1 cellular context compared by ENCODE assay signal in the genomic region with DNA sequence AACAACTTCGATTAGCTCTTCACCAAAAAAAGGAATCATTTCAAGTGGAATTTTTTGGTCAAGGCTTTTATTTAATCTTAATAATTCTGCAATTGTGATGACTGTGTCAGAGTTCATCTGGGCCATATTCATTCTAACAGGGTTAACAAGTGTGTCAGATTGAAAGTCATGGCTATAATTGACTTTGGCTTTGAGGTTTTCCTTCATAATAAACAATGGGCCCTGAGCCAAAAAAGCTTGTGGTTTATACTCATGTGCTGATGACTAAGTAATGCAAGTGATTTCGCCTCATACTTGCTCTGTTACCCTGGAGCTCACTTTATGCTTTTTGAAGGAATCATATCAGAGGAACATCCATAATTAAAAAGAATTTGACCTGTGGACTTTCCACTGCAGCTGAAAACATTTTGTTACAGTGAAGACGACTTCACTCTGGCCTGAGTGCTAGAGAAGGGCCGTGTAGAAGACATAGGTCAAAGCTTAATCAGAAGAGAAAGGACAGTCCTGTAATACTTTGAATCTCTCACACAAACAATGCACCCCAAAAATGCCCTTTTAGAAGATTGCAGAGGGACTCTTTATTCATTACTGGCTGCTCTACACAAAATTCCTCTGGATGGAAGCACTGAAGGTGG.
TF ChIP-seq lines count a peak whose summit lies in the region.

No MANE protein-coding gene starts in this region.

TF ChIP-seq in HEK293, 187 proteins besides CTCF, POLR2A, EP300 and RAD21 (continued from another document):
- no peak for TF ChIP-seq YY1 (tag by site-specific recombination; IDR thresholded peaks at IDR 0.05)
- TF ChIP-seq ZNF521 (tag by site-specific recombination; IDR thresholded peaks at IDR 0.05) = no peak
- peak; percentile 95 for TF ChIP-seq ZEB2 (tag by site-specific recombination; IDR thresholded peaks at IDR 0.05)
- peak; percentile 11; the same call in 1 of the 2 replicates for TF ChIP-seq ZNF449 (tag by site-specific recombination; IDR thresholded peaks at IDR 0.05)
- TF ChIP-seq ZNF184 (tag by site-specific recombination; IDR thresholded peaks at IDR 0.05) = peak; percentile 93
- no peak for TF ChIP-seq KLF16 (tag by site-specific recombination; IDR thresholded peaks at IDR 0.05)
- TF ChIP-seq ZNF155 (tag by site-specific recombination; IDR thresholded peaks at IDR 0.05) = no peak
- 0 out of 2 replicates have a peak, but pooled peaks have one; percentile 21 for TF ChIP-seq ZNF692 (tag by site-specific recombination; IDR thresholded peaks at IDR 0.05)
- TF ChIP-seq ZNF311 (tag by site-specific recombination; IDR thresholded peaks at IDR 0.05; ENCODE audit: borderline replicate concordance) = no peak
- TF ChIP-seq ZXDB (tag by site-specific recombination; IDR thresholded peaks at IDR 0.05) = peak; percentile 79
- TF ChIP-seq, protein P1, sequence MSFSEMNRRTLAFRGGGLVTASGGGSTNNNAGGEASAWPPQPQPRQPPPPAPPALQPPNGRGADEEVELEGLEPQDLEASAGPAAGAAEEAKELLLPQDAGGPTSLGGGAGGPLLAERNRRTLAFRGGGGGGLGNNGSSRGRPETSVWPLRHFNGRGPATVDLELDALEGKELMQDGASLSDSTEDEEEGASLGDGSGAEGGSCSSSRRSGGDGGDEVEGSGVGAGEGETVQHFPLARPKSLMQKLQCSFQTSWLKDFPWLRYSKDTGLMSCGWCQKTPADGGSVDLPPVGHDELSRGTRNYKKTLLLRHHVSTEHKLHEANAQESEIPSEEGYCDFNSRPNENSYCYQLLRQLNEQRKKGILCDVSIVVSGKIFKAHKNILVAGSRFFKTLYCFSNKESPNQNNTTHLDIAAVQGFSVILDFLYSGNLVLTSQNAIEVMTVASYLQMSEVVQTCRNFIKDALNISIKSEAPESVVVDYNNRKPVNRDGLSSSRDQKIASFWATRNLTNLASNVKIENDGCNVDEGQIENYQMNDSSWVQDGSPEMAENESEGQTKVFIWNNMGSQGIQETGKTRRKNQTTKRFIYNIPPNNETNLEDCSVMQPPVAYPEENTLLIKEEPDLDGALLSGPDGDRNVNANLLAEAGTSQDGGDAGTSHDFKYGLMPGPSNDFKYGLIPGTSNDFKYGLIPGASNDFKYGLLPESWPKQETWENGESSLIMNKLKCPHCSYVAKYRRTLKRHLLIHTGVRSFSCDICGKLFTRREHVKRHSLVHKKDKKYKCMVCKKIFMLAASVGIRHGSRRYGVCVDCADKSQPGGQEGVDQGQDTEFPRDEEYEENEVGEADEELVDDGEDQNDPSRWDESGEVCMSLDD (tag by site-specific recombination; IDR thresholded peaks at IDR 0.05) = no peak
- no peak for TF ChIP-seq ZNF785 (tag by site-specific recombination; IDR thresholded peaks at IDR 0.05)
- TF ChIP-seq, protein P2, sequence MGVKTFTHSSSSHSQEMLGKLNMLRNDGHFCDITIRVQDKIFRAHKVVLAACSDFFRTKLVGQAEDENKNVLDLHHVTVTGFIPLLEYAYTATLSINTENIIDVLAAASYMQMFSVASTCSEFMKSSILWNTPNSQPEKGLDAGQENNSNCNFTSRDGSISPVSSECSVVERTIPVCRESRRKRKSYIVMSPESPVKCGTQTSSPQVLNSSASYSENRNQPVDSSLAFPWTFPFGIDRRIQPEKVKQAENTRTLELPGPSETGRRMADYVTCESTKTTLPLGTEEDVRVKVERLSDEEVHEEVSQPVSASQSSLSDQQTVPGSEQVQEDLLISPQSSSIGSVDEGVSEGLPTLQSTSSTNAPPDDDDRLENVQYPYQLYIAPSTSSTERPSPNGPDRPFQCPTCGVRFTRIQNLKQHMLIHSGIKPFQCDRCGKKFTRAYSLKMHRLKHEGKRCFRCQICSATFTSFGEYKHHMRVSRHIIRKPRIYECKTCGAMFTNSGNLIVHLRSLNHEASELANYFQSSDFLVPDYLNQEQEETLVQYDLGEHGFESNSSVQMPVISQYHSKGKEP (tag by site-specific recombination; IDR thresholded peaks at IDR 0.05) = peak; percentile 93
- no peak for TF ChIP-seq ZNF670 (tag by site-specific recombination; IDR thresholded peaks at IDR 0.05; ENCODE audit: low read depth)
- no peak for TF ChIP-seq EGR2 (tag by site-specific recombination; IDR thresholded peaks at IDR 0.05; ENCODE audit: low read depth)
- TF ChIP-seq ZFP41 (tag by site-specific recombination; IDR thresholded peaks at IDR 0.05; ENCODE audit: borderline replicate concordance) = no peak
- TF ChIP-seq ZNF37A (tag by site-specific recombination; IDR thresholded peaks at IDR 0.05) = no peak
